1 cellular context compared by ENCODE assay signal in genomic region chr9:137218754-137219271, GRCh38.
TF ChIP-seq lines count a peak whose summit lies in the region.

No MANE protein-coding gene starts in this region.

TF ChIP-seq in HepG2, 621 proteins besides CTCF, POLR2A, EP300 and RAD21 (continued from another document and continues in another):
- TF ChIP-seq MED1 (CRISPR knock-in tag; IDR thresholded peaks at IDR 0.05), result peak; percentile 77
- no peak for TF ChIP-seq GATA4 (IDR thresholded peaks at IDR 0.05; ENCODE audit: borderline replicate concordance, low read depth)
- TF ChIP-seq ZNF749 (CRISPR knock-in tag; IDR thresholded peaks at IDR 0.05; ENCODE audit: borderline replicate concordance), result peak; percentile 51; the same call in 1 of the 2 replicates
- no peak for TF ChIP-seq ZNF451 (CRISPR knock-in tag; IDR thresholded peaks at IDR 0.05)
- no peak; the same call in 1 of the 2 replicates for TF ChIP-seq NR2C2 (CRISPR knock-in tag; IDR thresholded peaks at IDR 0.05; ENCODE audit: borderline replicate concordance)
- TF ChIP-seq PATZ1 (CRISPR knock-in tag; IDR thresholded peaks at IDR 0.05), result peak; percentile 84
- TF ChIP-seq ZFP36L1 (CRISPR knock-in tag; IDR thresholded peaks at IDR 0.05), result 0 out of 2 replicates have a peak, but pooled peaks have one; percentile 45
- TF ChIP-seq ZNF770 (CRISPR knock-in tag; IDR thresholded peaks at IDR 0.05), result no peak
- TF ChIP-seq HDAC1 (CRISPR knock-in tag; IDR thresholded peaks at IDR 0.05), result peak; percentile 79
- no peak for TF ChIP-seq ZBTB21 (CRISPR knock-in tag; IDR thresholded peaks at IDR 0.05)
- no peak for TF ChIP-seq ZNF672 (CRISPR knock-in tag; IDR thresholded peaks at IDR 0.05)
- peak; percentile 82; the same call in 1 of the 2 replicates for TF ChIP-seq NRL (CRISPR knock-in tag; IDR thresholded peaks at IDR 0.05; ENCODE audit: borderline replicate concordance)
- TF ChIP-seq TAF1 (CRISPR knock-in tag; IDR thresholded peaks at IDR 0.05), result peak; percentile 56
- TF ChIP-seq, protein P1, sequence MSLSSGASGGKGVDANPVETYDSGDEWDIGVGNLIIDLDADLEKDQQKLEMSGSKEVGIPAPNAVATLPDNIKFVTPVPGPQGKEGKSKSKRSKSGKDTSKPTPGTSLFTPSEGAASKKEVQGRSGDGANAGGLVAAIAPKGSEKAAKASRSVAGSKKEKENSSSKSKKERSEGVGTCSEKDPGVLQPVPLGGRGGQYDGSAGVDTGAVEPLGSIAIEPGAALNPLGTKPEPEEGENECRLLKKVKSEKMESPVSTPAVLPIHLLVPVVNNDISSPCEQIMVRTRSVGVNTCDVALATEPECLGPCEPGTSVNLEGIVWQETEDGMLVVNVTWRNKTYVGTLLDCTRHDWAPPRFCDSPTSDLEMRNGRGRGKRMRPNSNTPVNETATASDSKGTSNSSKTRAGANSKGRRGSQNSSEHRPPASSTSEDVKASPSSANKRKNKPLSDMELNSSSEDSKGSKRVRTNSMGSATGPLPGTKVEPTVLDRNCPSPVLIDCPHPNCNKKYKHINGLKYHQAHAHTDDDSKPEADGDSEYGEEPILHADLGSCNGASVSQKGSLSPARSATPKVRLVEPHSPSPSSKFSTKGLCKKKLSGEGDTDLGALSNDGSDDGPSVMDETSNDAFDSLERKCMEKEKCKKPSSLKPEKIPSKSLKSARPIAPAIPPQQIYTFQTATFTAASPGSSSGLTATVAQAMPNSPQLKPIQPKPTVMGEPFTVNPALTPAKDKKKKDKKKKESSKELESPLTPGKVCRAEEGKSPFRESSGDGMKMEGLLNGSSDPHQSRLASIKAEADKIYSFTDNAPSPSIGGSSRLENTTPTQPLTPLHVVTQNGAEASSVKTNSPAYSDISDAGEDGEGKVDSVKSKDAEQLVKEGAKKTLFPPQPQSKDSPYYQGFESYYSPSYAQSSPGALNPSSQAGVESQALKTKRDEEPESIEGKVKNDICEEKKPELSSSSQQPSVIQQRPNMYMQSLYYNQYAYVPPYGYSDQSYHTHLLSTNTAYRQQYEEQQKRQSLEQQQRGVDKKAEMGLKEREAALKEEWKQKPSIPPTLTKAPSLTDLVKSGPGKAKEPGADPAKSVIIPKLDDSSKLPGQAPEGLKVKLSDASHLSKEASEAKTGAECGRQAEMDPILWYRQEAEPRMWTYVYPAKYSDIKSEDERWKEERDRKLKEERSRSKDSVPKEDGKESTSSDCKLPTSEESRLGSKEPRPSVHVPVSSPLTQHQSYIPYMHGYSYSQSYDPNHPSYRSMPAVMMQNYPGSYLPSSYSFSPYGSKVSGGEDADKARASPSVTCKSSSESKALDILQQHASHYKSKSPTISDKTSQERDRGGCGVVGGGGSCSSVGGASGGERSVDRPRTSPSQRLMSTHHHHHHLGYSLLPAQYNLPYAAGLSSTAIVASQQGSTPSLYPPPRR (CRISPR knock-in tag; IDR thresholded peaks at IDR 0.05; ENCODE audit: borderline replicate concordance), result peak; percentile 63; the same call in 1 of the 2 replicates
- TF ChIP-seq, protein P2, sequence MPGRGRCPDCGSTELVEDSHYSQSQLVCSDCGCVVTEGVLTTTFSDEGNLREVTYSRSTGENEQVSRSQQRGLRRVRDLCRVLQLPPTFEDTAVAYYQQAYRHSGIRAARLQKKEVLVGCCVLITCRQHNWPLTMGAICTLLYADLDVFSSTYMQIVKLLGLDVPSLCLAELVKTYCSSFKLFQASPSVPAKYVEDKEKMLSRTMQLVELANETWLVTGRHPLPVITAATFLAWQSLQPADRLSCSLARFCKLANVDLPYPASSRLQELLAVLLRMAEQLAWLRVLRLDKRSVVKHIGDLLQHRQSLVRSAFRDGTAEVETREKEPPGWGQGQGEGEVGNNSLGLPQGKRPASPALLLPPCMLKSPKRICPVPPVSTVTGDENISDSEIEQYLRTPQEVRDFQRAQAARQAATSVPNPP (CRISPR knock-in tag; IDR thresholded peaks at IDR 0.05), result no peak
- TF ChIP-seq DMAP1 (CRISPR knock-in tag; IDR thresholded peaks at IDR 0.05), result peak; percentile 51; the same call in 1 of the 2 replicates
- TF ChIP-seq ZNF235 (CRISPR knock-in tag; IDR thresholded peaks at IDR 0.05; ENCODE audit: borderline replicate concordance), result no peak
- 0 out of 2 replicates have a peak, but pooled peaks have one; percentile 32 for TF ChIP-seq PPARG (CRISPR knock-in tag; conservative IDR thresholded peaks at IDR 0.05)
- TF ChIP-seq SNRNP70 (IDR thresholded peaks at IDR 0.05; ENCODE audit: low read depth, low read length), result no peak
- peak; percentile 55 for TF ChIP-seq POLR2AphosphoS5 (IDR thresholded peaks at IDR 0.05; ENCODE audit: low read depth, low read length)
- no peak for TF ChIP-seq RFX1 (IDR thresholded peaks at IDR 0.05)
- no peak for TF ChIP-seq SOX6 (IDR thresholded peaks at IDR 0.05)
- peak; percentile 38; the same call in 1 of the 2 replicates for TF ChIP-seq SOX6 (CRISPR knock-in tag; IDR thresholded peaks at IDR 0.05)
- TF ChIP-seq ZMAT3 (CRISPR knock-in tag; conservative IDR thresholded peaks at IDR 0.05), result no peak
- TF ChIP-seq ZNF207 (IDR thresholded peaks at IDR 0.05; ENCODE audit: borderline replicate concordance), result no peak
- TF ChIP-seq DNMT1 (CRISPR knock-in tag; IDR thresholded peaks at IDR 0.05), result no peak
- TF ChIP-seq ZHX1 (CRISPR knock-in tag; IDR thresholded peaks at IDR 0.05; ENCODE audit: low read depth), result peak; percentile 64; the same call in 1 of the 2 replicates
- TF ChIP-seq NFATC3 (CRISPR knock-in tag; IDR thresholded peaks at IDR 0.05), result no peak
- TF ChIP-seq FOXM1 (CRISPR knock-in tag; IDR thresholded peaks at IDR 0.05), result no peak
- TF ChIP-seq GZF1 (CRISPR knock-in tag; IDR thresholded peaks at IDR 0.05), result no peak
- peak; percentile 96 for TF ChIP-seq SAP130 (CRISPR knock-in tag; IDR thresholded peaks at IDR 0.05; ENCODE audit: low read depth)
- TF ChIP-seq ZKSCAN1 (IDR thresholded peaks at IDR 0.05; ENCODE audit: low read length), result no peak
- TF ChIP-seq SKI (IDR thresholded peaks at IDR 0.05; ENCODE audit: partially characterized antibody), result peak; percentile 49
- TF ChIP-seq ZGPAT (CRISPR knock-in tag; IDR thresholded peaks at IDR 0.05), result 0 out of 2 replicates have a peak, but pooled peaks have one; percentile 33
- no peak for TF ChIP-seq THAP7 (CRISPR knock-in tag; IDR thresholded peaks at IDR 0.05)
- no peak for TF ChIP-seq HES4 (CRISPR knock-in tag; IDR thresholded peaks at IDR 0.05; ENCODE audit: borderline replicate concordance)
- no peak for TF ChIP-seq ZNF652 (CRISPR knock-in tag; IDR thresholded peaks at IDR 0.05; ENCODE audit: borderline replicate concordance, low read depth)
- TF ChIP-seq SCMH1 (CRISPR knock-in tag; IDR thresholded peaks at IDR 0.05; ENCODE audit: borderline replicate concordance), result no peak
- no peak for TF ChIP-seq STAT5B (CRISPR knock-in tag; IDR thresholded peaks at IDR 0.05)
- peak; percentile 39; the same call in 1 of the 2 replicates for TF ChIP-seq ZBTB7B (CRISPR knock-in tag; IDR thresholded peaks at IDR 0.05)
- no peak for TF ChIP-seq NCOA1 (CRISPR knock-in tag; IDR thresholded peaks at IDR 0.05)
- peak; percentile 50 for TF ChIP-seq CBX1 (IDR thresholded peaks at IDR 0.05; ENCODE audit: low read depth)
- peak; percentile 57; the same call in 1 of the 2 replicates for TF ChIP-seq MEIS2 (CRISPR knock-in tag; IDR thresholded peaks at IDR 0.05)
- TF ChIP-seq SYNCRIP (IDR thresholded peaks at IDR 0.05; ENCODE audit: insufficient read depth, low read depth, low read length), result no peak
- no peak for TF ChIP-seq RFX3 (CRISPR knock-in tag; IDR thresholded peaks at IDR 0.05)
- 0 out of 2 replicates have a peak, but pooled peaks have one; percentile 60 for TF ChIP-seq ZNF124 (CRISPR knock-in tag; IDR thresholded peaks at IDR 0.05)
- TF ChIP-seq, protein P3, sequence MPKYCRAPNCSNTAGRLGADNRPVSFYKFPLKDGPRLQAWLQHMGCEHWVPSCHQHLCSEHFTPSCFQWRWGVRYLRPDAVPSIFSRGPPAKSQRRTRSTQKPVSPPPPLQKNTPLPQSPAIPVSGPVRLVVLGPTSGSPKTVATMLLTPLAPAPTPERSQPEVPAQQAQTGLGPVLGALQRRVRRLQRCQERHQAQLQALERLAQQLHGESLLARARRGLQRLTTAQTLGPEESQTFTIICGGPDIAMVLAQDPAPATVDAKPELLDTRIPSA (CRISPR knock-in tag; IDR thresholded peaks at IDR 0.05; ENCODE audit: borderline replicate concordance), result no peak
- TF ChIP-seq ZNF577 (CRISPR knock-in tag; IDR thresholded peaks at IDR 0.05; ENCODE audit: borderline replicate concordance, low read depth), result no peak
- peak; percentile 75 for TF ChIP-seq GATAD1 (CRISPR knock-in tag; IDR thresholded peaks at IDR 0.05)
- TF ChIP-seq ZNF33B (CRISPR knock-in tag; IDR thresholded peaks at IDR 0.05), result no peak
- TF ChIP-seq ZNF780A (CRISPR knock-in tag; IDR thresholded peaks at IDR 0.05), result 0 out of 2 replicates have a peak, but pooled peaks have one; percentile 26
- TF ChIP-seq, protein P4, sequence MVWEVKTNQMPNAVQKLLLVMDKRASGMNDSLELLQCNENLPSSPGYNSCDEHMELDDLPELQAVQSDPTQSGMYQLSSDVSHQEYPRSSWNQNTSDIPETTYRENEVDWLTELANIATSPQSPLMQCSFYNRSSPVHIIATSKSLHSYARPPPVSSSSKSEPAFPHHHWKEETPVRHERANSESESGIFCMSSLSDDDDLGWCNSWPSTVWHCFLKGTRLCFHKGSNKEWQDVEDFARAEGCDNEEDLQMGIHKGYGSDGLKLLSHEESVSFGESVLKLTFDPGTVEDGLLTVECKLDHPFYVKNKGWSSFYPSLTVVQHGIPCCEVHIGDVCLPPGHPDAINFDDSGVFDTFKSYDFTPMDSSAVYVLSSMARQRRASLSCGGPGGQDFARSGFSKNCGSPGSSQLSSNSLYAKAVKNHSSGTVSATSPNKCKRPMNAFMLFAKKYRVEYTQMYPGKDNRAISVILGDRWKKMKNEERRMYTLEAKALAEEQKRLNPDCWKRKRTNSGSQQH (CRISPR knock-in tag; IDR thresholded peaks at IDR 0.05; ENCODE audit: low read depth), result 0 out of 2 replicates have a peak, but pooled peaks have one; percentile 68
- no peak for TF ChIP-seq MAFK (conservative IDR thresholded peaks at IDR 0.05 in 1 of 2, IDR thresholded peaks at IDR 0.05 in 1 of 2; ENCODE audit: low read length in 2 of 2)
